Comparison of ENCODE assay signal across 19 cellular contexts in genomic region chr10:111243126-111243525, GRCh38.
A peak's percentile ranks its signal among the peaks of the same experiment; 100 is the strongest.
DNase-seq lines count a peak whose midpoint lies in the region; ATAC-seq and TF ChIP-seq lines count a peak whose summit lies in the region.
"Had no signal": no experiment of that assay in that cellular context is flagged by ENCODE, and none has a peak within 500 bp of the region (broad histone marks: within the 10 kb centered on the region; RNA-seq: fewer than 3 reads in every experiment).

No MANE protein-coding gene starts in this region.

- no peak for TF ChIP-seq EP300 in esophagus muscularis mucosa (IDR thresholded peaks at IDR 0.05)

- H3K9me3 ChIP-seq in esophagus muscularis mucosa (no peaks in the 10 kb centered on the region), BE2C (no peaks in the 10 kb centered on the region)
- H3K9me3 ChIP-seq: A549 had no signal

- DNase-seq in ELF-1 (ENCODE audit: low read depth, low spot score) (peak; percentile 55), WTC11 (ENCODE audit: low spot score) (no peak), esophagus muscularis mucosa (ENCODE audit: extremely low spot score) (peak; percentile 79), myocyte (ENCODE audit: low read depth) (peak; percentile 8), NCI-H82 treated with DMSO at 0.1 percent for 48 hours (lab: John Stamatoyannopoulos, UW; ENCODE audit: unreplicated experiment) (no peak), BE2C (no peak)
- DNase-seq: 8988T; ACHN; AML-193; Calu3; CD4-positive, alpha-beta memory T cell; COR-L47; DMS53; DMS79 treated with DMSO at 0.1 percent for 48 hours; GM23248; H9; HFFc6 had no signal

- peak overlapping the region; percentile 85; the same call in 1 of the 2 replicates for H3K27ac Mint-ChIP-seq in WTC11
- H3K27ac Mint-ChIP-seq: CD4-positive, alpha-beta memory T cell; HFFc6 had no signal

- POLR2A ChIA-PET in WTC11 (lab: Charles Lee), result no interaction called here

- intact Hi-C loops in esophagus muscularis mucosa (cut with DNase I), result no loop called here

- CTCF ChIA-PET in WTC11 (lab: Charles Lee), result interaction anchor here (1.0 kb wide), 1 partner anchor 102 kb away, joined by 3 read pairs; no protein-coding TSS in a partner anchor

- 75% methylated on average over 3 of the region's 3 CpGs for WGBS in esophagus muscularis mucosa

- TF ChIP-seq POLR2A in esophagus muscularis mucosa (IDR thresholded peaks at IDR 0.05; ENCODE audit: low read depth), result no peak

- no peaks in the 10 kb centered on the region for H3K27me3 Mint-ChIP-seq in WTC11 (ENCODE audit: low read depth)

- no peak for TF ChIP-seq CTCF in WTC11 (IDR thresholded peaks at IDR 0.05)
- TF ChIP-seq CTCF in esophagus muscularis mucosa (IDR thresholded peaks at IDR 0.05), result no peak
- no peak for TF ChIP-seq CTCF in BE2C (IDR thresholded peaks at IDR 0.05; ENCODE audit: low read depth, low read length)

- no peaks in the 10 kb centered on the region for H3K4me1 Mint-ChIP-seq in WTC11
- H3K4me1 Mint-ChIP-seq: CD4-positive, alpha-beta memory T cell had no signal

- ATAC-seq in WTC11, result no peak
- ATAC-seq in GM21723 (IDR thresholded peaks at IDR 0.05; ENCODE audit: unreplicated experiment), result no peak
- ATAC-seq: A549 had no signal

- H3K27me3 ChIP-seq in esophagus muscularis mucosa (peaks cover 0 to 4% (median 0%) of the 10 kb centered on the region in 4 donors), BE2C (peaks cover 8% of the 10 kb centered on the region; the same call in 1 of the 2 replicates)

- H3K27ac ChIP-seq in esophagus muscularis mucosa (replicated peaks in 1 of 4), result no peak overlapping the region
- H3K27ac ChIP-seq: A549, GM23248 had no signal

- H3K9me3 Mint-ChIP-seq in WTC11, result no peaks in the 10 kb centered on the region
- H3K9me3 Mint-ChIP-seq: CD4-positive, alpha-beta memory T cell; H9 had no signal

- no peak overlapping the region for H3K4me3 Mint-ChIP-seq in WTC11
- H3K4me3 Mint-ChIP-seq: CD4-positive, alpha-beta memory T cell; H9; HFFc6 had no signal

- no peaks in the 10 kb centered on the region for H3K36me3 Mint-ChIP-seq in WTC11
- H3K36me3 Mint-ChIP-seq: CD4-positive, alpha-beta memory T cell had no signal

- no peak overlapping the region for H3K4me3 ChIP-seq in esophagus muscularis mucosa
- H3K4me3 ChIP-seq in BE2C (ENCODE audit: low read depth, low read length), result no peak overlapping the region
- H3K4me3 ChIP-seq: A549, GM23248 had no signal

- H3K4me1 ChIP-seq in esophagus muscularis mucosa (no peaks in the 10 kb centered on the region), BE2C (peaks cover 2% of the 10 kb centered on the region; the same call in 1 of the 2 replicates)
- H3K4me1 ChIP-seq: A549 had no signal

- H3K36me3 ChIP-seq in esophagus muscularis mucosa (no peaks in the 10 kb centered on the region), BE2C (no peaks in the 10 kb centered on the region)

TF ChIP-seq in WTC11, 78 proteins besides CTCF, POLR2A, EP300 and RAD21:
- TF ChIP-seq ERG (CRISPR knock-in tag; IDR thresholded peaks at IDR 0.05), result no peak
- no peak for TF ChIP-seq FOXP4 (CRISPR knock-in tag; IDR thresholded peaks at IDR 0.05)
- no peak for TF ChIP-seq NFYB (CRISPR knock-in tag; conservative IDR thresholded peaks at IDR 0.05; ENCODE audit: low read depth)
- no peak for TF ChIP-seq ZNF512 (CRISPR knock-in tag; IDR thresholded peaks at IDR 0.05; ENCODE audit: borderline replicate concordance)
- TF ChIP-seq PRRX2 (CRISPR knock-in tag; IDR thresholded peaks at IDR 0.05), result no peak
- TF ChIP-seq E2F4 (CRISPR knock-in tag; IDR thresholded peaks at IDR 0.05; ENCODE audit: borderline replicate concordance, low read depth), result no peak

Comparison
In these comparisons a context has a peak if more than half of its experiments do, and no peak if none do; other contexts are left out.
1. DNase-seq: peak in ELF-1 (single experiment), esophagus muscularis mucosa (single experiment) and myocyte (single experiment); none in WTC11 (single experiment), NCI-H82 treated with DMSO at 0.1 percent for 48 hours (single experiment) and BE2C (single experiment).